8 cellular contexts compared by ENCODE assay signal in genomic region chr17:50396261-50397110, GRCh38.
DNase-seq lines count a peak whose midpoint lies in the region; ATAC-seq and TF ChIP-seq lines count a peak whose summit lies in the region.

No MANE protein-coding gene starts in this region.

- TF ChIP-seq CTCF in DOHH2 (IDR thresholded peaks at IDR 0.05; ENCODE audit: low read depth, low read length, poor library complexity, severe bottlenecking), result no peak
- no peak for TF ChIP-seq CTCF in GM13976 (IDR thresholded peaks at IDR 0.05; ENCODE audit: borderline replicate concordance, control extremely low read depth, extremely low read depth, insufficient read depth, missing control alignments)

- in situ Hi-C loops in GM13976 (cut with MboI; ENCODE audit: low sequenced_read_pairs, unreplicated experiment), result no loop called here

- no peaks in the 10 kb centered on the region for H3K9me3 ChIP-seq in DOHH2 (ENCODE audit: control insufficient read depth, insufficient read depth, low read length)
- no peaks in the 10 kb centered on the region for H3K9me3 ChIP-seq in effector memory CD4-positive, alpha-beta T cell (ENCODE audit: control insufficient read depth, low read length)

- peak overlapping the region; percentile 84 for H3K4me2 ChIP-seq in DOHH2 (ENCODE audit: low read length)

- peak; percentile 24 for ATAC-seq in HG02943 (IDR thresholded peaks at IDR 0.05; ENCODE audit: low read depth, unreplicated experiment)
- ATAC-seq in SK-N-SH treated with all-trans-retinoic acid at 6 μM for 48 hours, result peak; percentile 60
- no peak for ATAC-seq in GM19463 (IDR thresholded peaks at IDR 0.05; ENCODE audit: unreplicated experiment)

- no peaks in the 10 kb centered on the region for H3K9me2 ChIP-seq in DOHH2 (replicated peaks; ENCODE audit: control insufficient read depth, low read length)

- no peaks in the 10 kb centered on the region for H3F3A ChIP-seq in DOHH2 (ENCODE audit: control insufficient read depth, insufficient read depth)

- DNase-seq in effector memory CD4-positive, alpha-beta T cell, result no peak
- peak; percentile 21 for DNase-seq in medulla oblongata (ENCODE audit: extremely low spot score)
- DNase-seq in substantia nigra (lab: John Stamatoyannopoulos, UW), result peak in 6 of 49 donors; percentile 10 to 51 (median 21)
- DNase-seq in GM13976 (ENCODE audit: low spot score), result no peak

- peaks cover 55% of the 10 kb centered on the region for H3K36me3 ChIP-seq in DOHH2 (ENCODE audit: control insufficient read depth, low read length)
- peaks cover 30% of the 10 kb centered on the region for H3K36me3 ChIP-seq in effector memory CD4-positive, alpha-beta T cell (ENCODE audit: control insufficient read depth, insufficient read depth, low read length)

- H3K79me2 ChIP-seq in DOHH2 (ENCODE audit: control insufficient read depth, low read length), result peaks cover 40% of the 10 kb centered on the region

- peak overlapping the region; percentile 96 for H3K4me3 ChIP-seq in DOHH2 (ENCODE audit: low read length)
- H3K4me3 ChIP-seq in effector memory CD4-positive, alpha-beta T cell (ENCODE audit: insufficient read depth, low read depth, low read length, poor library complexity, severe bottlenecking), result peak overlapping the region; percentile 94

- peaks cover 22% of the 10 kb centered on the region for H3K4me1 ChIP-seq in DOHH2 (ENCODE audit: control insufficient read depth, low read length)
- peaks cover 13% of the 10 kb centered on the region for H3K4me1 ChIP-seq in effector memory CD4-positive, alpha-beta T cell (ENCODE audit: control insufficient read depth, insufficient read depth, low read length, poor library complexity, severe bottlenecking)

- peaks cover 16% of the 10 kb centered on the region for H4K20me1 ChIP-seq in DOHH2 (ENCODE audit: control insufficient read depth, insufficient read depth, low read depth, low read length)

- H3K27me3 ChIP-seq in DOHH2 (ENCODE audit: control insufficient read depth, low read length), result no peaks in the 10 kb centered on the region
- H3K27me3 ChIP-seq in effector memory CD4-positive, alpha-beta T cell (replicated peaks; ENCODE audit: control insufficient read depth, insufficient read depth, low read length, poor library complexity, severe bottlenecking), result no peaks in the 10 kb centered on the region

- H3K27ac ChIP-seq in DOHH2 (ENCODE audit: low read depth, low read length) (peak overlapping the region; percentile 32), substantia nigra (ENCODE audit: low read depth, low read length, poor library complexity, severe bottlenecking) (peak overlapping the region; percentile 47)
- H3K27ac ChIP-seq in effector memory CD4-positive, alpha-beta T cell (ENCODE audit: insufficient read depth, low read length, poor library complexity, severe bottlenecking), result peak overlapping the region; percentile 82

TF ChIP-seq in SK-N-SH treated with all-trans-retinoic acid at 6 μM for 48 hours, 23 proteins besides CTCF, POLR2A, EP300 and RAD21:
- TF ChIP-seq ZFP30 (CRISPR knock-in tag; IDR thresholded peaks at IDR 0.05) (no peak), ARNTL (CRISPR knock-in tag; IDR thresholded peaks at IDR 0.05; ENCODE audit: borderline replicate concordance, low read depth) (no peak), ZNF70 (CRISPR knock-in tag; IDR thresholded peaks at IDR 0.05) (no peak), TCF4 (CRISPR knock-in tag; IDR thresholded peaks at IDR 0.05; ENCODE audit: borderline replicate concordance) (no peak), BACH2 (CRISPR knock-in tag; IDR thresholded peaks at IDR 0.05; ENCODE audit: borderline replicate concordance) (no peak), TOX (CRISPR knock-in tag; IDR thresholded peaks at IDR 0.05; ENCODE audit: borderline replicate concordance) (no peak), POU6F1 (CRISPR knock-in tag; IDR thresholded peaks at IDR 0.05; ENCODE audit: borderline replicate concordance, low read depth) (no peak), ZC3H10 (CRISPR knock-in tag; IDR thresholded peaks at IDR 0.05) (no peak), ISL1 (CRISPR knock-in tag; IDR thresholded peaks at IDR 0.05) (no peak)
TF ChIP-seq in SK-N-SH treated with all-trans-retinoic acid at 6 μM for 48 hours: peak in this region for 0.

Comparison
In these comparisons a context has a peak if more than half of its experiments do, and no peak if none do; other contexts are left out.
1. H3K27ac ChIP-seq: peak in every context shown above with its lines; median percentile 82 in effector memory CD4-positive, alpha-beta T cell; 47 in substantia nigra; 32 in DOHH2.